Comparison of ENCODE assay signal across 15 cellular contexts in genomic region chr2:241608881-241609280, GRCh38. TPM values are rescaled to one million over a fixed set of nuclear protein-coding genes. Genes with fewer than 3 reads are reported as not detected.
A peak's percentile ranks its signal among the peaks of the same experiment; 100 is the strongest.
DNase-seq lines count a peak whose midpoint lies in the region; FAIRE-seq and TF ChIP-seq lines count a peak whose summit lies in the region.
"Had no signal": no experiment of that assay in that cellular context is flagged by ENCODE, and none has a peak within 500 bp of the region (broad histone marks: within the 10 kb centered on the region; RNA-seq: fewer than 3 reads in every experiment).

No MANE protein-coding gene starts in this region.

- H2AFZ ChIP-seq in osteoblast (ENCODE audit: low read length), result no peak overlapping the region

- peak overlapping the region in 3 of 5 experiments; percentile 28 to 77 (median 61) for H3K27ac Mint-ChIP-seq in brain

- H3K4me1 ChIP-seq in NT2/D1 (ENCODE audit: insufficient read depth, insufficient read length) (peaks cover 3% of the 10 kb centered on the region), osteoblast (ENCODE audit: insufficient read depth, low read length) (no peaks in the 10 kb centered on the region), kidney (ENCODE audit: control insufficient read depth in 1 of 2, insufficient read depth in 1 of 2, low read depth in 1 of 2, low read length in 2 of 2) (peaks cover 7 to 9% of the 10 kb centered on the region in 2 donors)
- H3K4me1 ChIP-seq: foreskin keratinocyte had no signal

- peaks cover 3% of the 10 kb centered on the region for H3K27me3 Mint-ChIP-seq in brain

- H3K36me3 Mint-ChIP-seq in brain, result peaks cover 23% of the 10 kb centered on the region

- H3K36me3 ChIP-seq in NT2/D1 (ENCODE audit: insufficient read depth, insufficient read length, low read length) (peaks cover 55% of the 10 kb centered on the region), osteoblast (ENCODE audit: insufficient read depth, low read length) (peaks cover 12% of the 10 kb centered on the region), kidney (ENCODE audit: control insufficient read depth in 1 of 2, insufficient read depth in 2 of 2, low read length in 2 of 2) (peaks cover 6 to 22% of the 10 kb centered on the region in 2 donors)

- H3K27ac ChIP-seq in osteoblast (ENCODE audit: low read depth, low read length), result no peak overlapping the region
- H3K27ac ChIP-seq in kidney (ENCODE audit: low read depth in 2 of 2, low read length in 2 of 2), result no peak overlapping the region
- H3K27ac ChIP-seq: ascending aorta, foreskin keratinocyte had no signal

- H3K9me3 ChIP-seq in NT2/D1 (ENCODE audit: insufficient read depth, low read length) (no peaks in the 10 kb centered on the region), osteoblast (ENCODE audit: low read depth, low read length) (no peaks in the 10 kb centered on the region), kidney (ENCODE audit: control insufficient read depth in 1 of 2, low read length in 2 of 2) (no peaks in the 10 kb centered on the region)
- H3K9me3 ChIP-seq: ascending aorta, upper lobe of left lung had no signal

- H3K79me2 ChIP-seq in osteoblast (ENCODE audit: insufficient read depth, low read length), result peaks cover 52% of the 10 kb centered on the region

- H3K4me3 ChIP-seq in NT2/D1 (ENCODE audit: insufficient read length, low read depth), result no peak overlapping the region
- no peak overlapping the region for H3K4me3 ChIP-seq in osteoblast (ENCODE audit: insufficient read depth, low read length)
- H3K4me3 ChIP-seq in kidney (ENCODE audit: low read length in 2 of 2), result no peak overlapping the region

- H3K9ac ChIP-seq in NT2/D1 (ENCODE audit: insufficient read length, low read depth), result peak overlapping the region; percentile 37
- no peak overlapping the region for H3K9ac ChIP-seq in kidney (ENCODE audit: low read length in 2 of 2)

- intact Hi-C loops in kidney (cut with DNase I), result no loop called here

- H3K27me3 ChIP-seq in NT2/D1 (ENCODE audit: insufficient read depth, insufficient read length) (no peaks in the 10 kb centered on the region), osteoblast (ENCODE audit: insufficient read depth, low read length) (no peaks in the 10 kb centered on the region)
- H3K27me3 ChIP-seq: ascending aorta, foreskin keratinocyte, upper lobe of left lung had no signal

- H4K20me1 ChIP-seq in osteoblast (ENCODE audit: insufficient read depth, low read length), result peaks cover 8% of the 10 kb centered on the region

- FAIRE-seq in GM12891 (lab: Jason Lieb, UNC) (peak; percentile 54), kidney (lab: Jason Lieb, UNC) (no peak)

- TF ChIP-seq POLR2A in GM12891 (IDR thresholded peaks at IDR 0.05; ENCODE audit: low read depth, low read length), result no peak

- DNase-seq in GM12891 (ENCODE audit: insufficient read length, low spot score) (no peak), NT2/D1 (ENCODE audit: low read depth, low spot score) (no peak), osteoblast (ENCODE audit: insufficient read length, low spot score, missing footprints) (peak; percentile 62), SHP77 (lab: John Stamatoyannopoulos, UW) (no peak), kidney (no peak), amniotic stem cell (lab: John Stamatoyannopoulos, UW) (no peak), Ammon's horn (ENCODE audit: low spot score) (no peak)
- DNase-seq: effector CD4-positive, alpha-beta T cell; foreskin keratinocyte; KG1; NCI-H2171; OCI-M1; upper lobe of left lung had no signal

- peaks cover 0 to 5% (median 0%) of the 10 kb centered on the region in 5 experiments for H3K9me3 Mint-ChIP-seq in brain

- no peak for TF ChIP-seq CTCF in brain (conservative IDR thresholded peaks at IDR 0.05)
- TF ChIP-seq CTCF in osteoblast (IDR thresholded peaks at IDR 0.05; ENCODE audit: extremely low read depth, low read depth, low read length), result no peak
- no peak for TF ChIP-seq CTCF in kidney (IDR thresholded peaks at IDR 0.05; ENCODE audit: borderline replicate concordance, extremely low read depth, insufficient read depth)

- H3K4me1 Mint-ChIP-seq in brain, result peaks cover 32% of the 10 kb centered on the region

- no peak overlapping the region for H3K4me2 ChIP-seq in osteoblast (ENCODE audit: insufficient read depth, low read length)

- H3K4me3 Mint-ChIP-seq in brain, result peak overlapping the region; percentile 34 to 73 (median 60)

TF ChIP-seq in GM12891, 5 proteins besides CTCF, POLR2A, EP300 and RAD21:
- TF ChIP-seq TAF1 (IDR thresholded peaks at IDR 0.05; ENCODE audit: low read depth, low read length) (no peak), PAX5 (IDR thresholded peaks at IDR 0.05; ENCODE audit: insufficient read depth, low read length, severe bottlenecking) (no peak), SPI1 (IDR thresholded peaks at IDR 0.05; ENCODE audit: low read depth, low read length) (no peak), POLR2AphosphoS5 (IDR thresholded peaks at IDR 0.05; ENCODE audit: low read depth, low read length) (no peak)

RNA-seq across cellular contexts. Expression of gene THAP4, which starts 28.1 kb away (rescaled TPM):
- polyA plus RNA-seq in GM12891 (2012; ENCODE audit: low read depth, missing spikeins), result 38.5 TPM
- 109 TPM for polyA plus RNA-seq in brain (ENCODE audit: insufficient read depth, low read depth, low replicate concordance)
- total RNA-seq in osteoblast, result 43.3 and 43.4 TPM in 2 replicates
- 68.0 TPM for total RNA-seq in kidney
- polyA plus RNA-seq in kidney (ENCODE audit: insufficient read depth, low read depth, low replicate concordance), result 184 TPM

RNA-seq across cellular contexts. Expression of gene ATG4B, which starts 28.6 kb away (rescaled TPM):
- 44.9 TPM for polyA plus RNA-seq in GM12891 (2012; ENCODE audit: low read depth, missing spikeins)
- polyA plus RNA-seq in brain (ENCODE audit: insufficient read depth, low read depth, low replicate concordance) (42.6 TPM), kidney (ENCODE audit: insufficient read depth, low read depth, low replicate concordance) (56.6 TPM)
- total RNA-seq in osteoblast (42.7 and 48.0 TPM in 2 replicates), kidney (81.0 TPM)

RNA-seq across cellular contexts. Expression of gene BOK, which starts 50.3 kb away (rescaled TPM):
- 0.04 TPM for polyA plus RNA-seq in GM12891 (2012; ENCODE audit: low read depth, missing spikeins)
- polyA plus RNA-seq in brain (ENCODE audit: insufficient read depth, low read depth, low replicate concordance), result 76.1 TPM
- total RNA-seq in osteoblast, result 33.3 and 41.3 TPM in 2 replicates
- 28.8 TPM for total RNA-seq in kidney
- polyA plus RNA-seq in kidney (ENCODE audit: insufficient read depth, low read depth, low replicate concordance), result 22.9 TPM
